16 cellular contexts compared by ENCODE assay signal in genomic region chr20:24545168-24545567, GRCh38.
DNase-seq lines count a peak whose midpoint lies in the region; ATAC-seq and TF ChIP-seq lines count a peak whose summit lies in the region.
"Had no signal": no experiment of that assay in that cellular context is flagged by ENCODE, and none has a peak within 500 bp of the region (broad histone marks: within the 10 kb centered on the region; RNA-seq: fewer than 3 reads in every experiment).

No MANE protein-coding gene starts in this region.

- H3K27ac ChIP-seq in heart right ventricle, result no peak overlapping the region
- no peak overlapping the region for H3K27ac ChIP-seq in esophagus muscularis mucosa (replicated peaks in 1 of 4)
- H3K27ac ChIP-seq in neuronal stem cell (replicated peaks; ENCODE audit: low read length), result no peak overlapping the region

- H3K4me3 Mint-ChIP-seq in activated CD8-positive, alpha-beta T cell treated with anti-CD3 and anti-CD28 coated beads, Interleukin-2, amount 10 ng/mL, durations not matched to agents 7 days and 5 days, result no peak overlapping the region
- H3K4me3 Mint-ChIP-seq: HFFc6 had no signal

- no peak overlapping the region for H2BK12ac ChIP-seq in neuronal stem cell (ENCODE audit: low read length)

- DNase-seq in heart right ventricle (peak in 1 of 2 donors; percentile 31), Right ventricle myocardium inferior (ENCODE audit: missing footprints) (no peak), esophagus muscularis mucosa (ENCODE audit: extremely low spot score) (peak; percentile 68), neuronal stem cell (ENCODE audit: low spot score) (no peak)
- DNase-seq in activated CD8-positive, alpha-beta T cell treated with anti-CD3 and anti-CD28 coated beads, Interleukin-2, amount 10 ng/mL, durations not matched to agents 7 days and 5 days, result no peak
- DNase-seq: C1 segment of cervical spinal cord; Calu3; CD4-positive, alpha-beta memory T cell; COR-L47; DMS53; DMS79 treated with DMSO at 0.1 percent for 48 hours; GF-D8; GOT3; HFFc6 had no signal

- WGBS in heart right ventricle, 2 donors, result 57 to 70% methylated on average over 11 of the region's 11 CpGs
- WGBS in esophagus muscularis mucosa, result 87% methylated on average over 11 of the region's 11 CpGs
- WGBS in neuronal stem cell (ENCODE audit: extremely low coverage in 2 of 2, insufficient read length in 2 of 2, insufficient replicate concordance in 1 of 2), 2 donors, result no CpG with 5 or more reads among the region's 11 CpGs

- H3K27me3 Mint-ChIP-seq in activated CD8-positive, alpha-beta T cell treated with anti-CD3 and anti-CD28 coated beads, Interleukin-2, amount 10 ng/mL, durations not matched to agents 7 days and 5 days (ENCODE audit: low read depth), result peaks cover 3% of the 10 kb centered on the region

- no peaks in the 10 kb centered on the region for H3K9me3 Mint-ChIP-seq in activated CD8-positive, alpha-beta T cell treated with anti-CD3 and anti-CD28 coated beads, Interleukin-2, amount 10 ng/mL, durations not matched to agents 7 days and 5 days (ENCODE audit: insufficient read depth)
- H3K9me3 Mint-ChIP-seq: HFFc6 had no signal

- H3K4me1 Mint-ChIP-seq in activated CD8-positive, alpha-beta T cell treated with anti-CD3 and anti-CD28 coated beads, Interleukin-2, amount 10 ng/mL, durations not matched to agents 7 days and 5 days (ENCODE audit: low read depth), result no peaks in the 10 kb centered on the region
- H3K4me1 Mint-ChIP-seq: CD4-positive, alpha-beta memory T cell had no signal

- H3K18ac ChIP-seq in neuronal stem cell (ENCODE audit: low read length), result peak overlapping the region; percentile 5

- H3K4me1 ChIP-seq in heart right ventricle (peaks cover 0 to 11% (median 0%) of the 10 kb centered on the region in 9 donors), esophagus muscularis mucosa (peaks cover 0 to 2% (median 0%) of the 10 kb centered on the region in 4 donors), neuronal stem cell (ENCODE audit: control insufficient read depth in 2 of 2, insufficient read depth in 1 of 2, low read depth in 1 of 2, low read length in 2 of 2) (no peaks in the 10 kb centered on the region)
- H3K4me1 ChIP-seq: HAP-1 had no signal

- no peak overlapping the region for H3K4me2 ChIP-seq in neuronal stem cell (ENCODE audit: insufficient read depth, low read length, poor library complexity, severe bottlenecking)

- TF ChIP-seq EP300 in esophagus muscularis mucosa (IDR thresholded peaks at IDR 0.05), result no peak

- no peak overlapping the region for H2AK5ac ChIP-seq in neuronal stem cell (ENCODE audit: low read depth, low read length)

- H2BK15ac ChIP-seq in neuronal stem cell (ENCODE audit: low read length), result no peak overlapping the region

- no peak overlapping the region for H3K14ac ChIP-seq in neuronal stem cell (ENCODE audit: low read length)

- TF ChIP-seq POLR2A in esophagus muscularis mucosa (IDR thresholded peaks at IDR 0.05; ENCODE audit: low read depth), result no peak

- H3K9ac ChIP-seq in neuronal stem cell (ENCODE audit: low read depth, low read length, poor library complexity), result no peak overlapping the region

- intact Hi-C loops in heart right ventricle (cut with DNase I), result no loop called here
- intact Hi-C loops in Right ventricle myocardium inferior (cut with DNase I), result no loop called here
- intact Hi-C loops in esophagus muscularis mucosa (cut with DNase I), result no loop called here

- H3K4me3 ChIP-seq in heart right ventricle (no peak overlapping the region), esophagus muscularis mucosa (no peak overlapping the region), neuronal stem cell (ENCODE audit: low read length in 2 of 2) (no peak overlapping the region)
- H3K4me3 ChIP-seq: HAP-1 had no signal

- POLR2A ChIA-PET in activated CD8-positive, alpha-beta T cell treated with anti-CD3 and anti-CD28 coated beads, Interleukin-2, amount 10 ng/mL, durations not matched to agents 7 days and 5 days (lab: Charles Lee), result no interaction called here

- CTCF ChIA-PET in activated CD8-positive, alpha-beta T cell treated with anti-CD3 and anti-CD28 coated beads, Interleukin-2, amount 10 ng/mL, durations not matched to agents 7 days and 5 days (lab: Charles Lee), result no interaction called here

- H3K9me3 ChIP-seq in heart right ventricle (peaks cover 0 to 8% (median 0%) of the 10 kb centered on the region in 11 donors), esophagus muscularis mucosa (peaks cover 0 to 16% (median 5%) of the 10 kb centered on the region in 4 donors), neuronal stem cell (replicated peaks in 1 of 2; ENCODE audit: control insufficient read depth in 2 of 2, insufficient read depth in 1 of 2, low read depth in 1 of 2, low read length in 2 of 2) (peaks cover 0 to 5% of the 10 kb centered on the region in 2 donors)
- H3K9me3 ChIP-seq: HAP-1 had no signal

- no peak overlapping the region for H2AFZ ChIP-seq in neuronal stem cell (ENCODE audit: low read length)

- H2BK5ac ChIP-seq in neuronal stem cell (ENCODE audit: low read length), result no peak overlapping the region

- no peak overlapping the region for H3K4ac ChIP-seq in neuronal stem cell (ENCODE audit: low read length)

- no peak overlapping the region for H4K8ac ChIP-seq in neuronal stem cell (ENCODE audit: low read depth, low read length)

- H4K91ac ChIP-seq in neuronal stem cell (ENCODE audit: low read depth, low read length, poor library complexity), result no peak overlapping the region

- H3K36me3 ChIP-seq in heart right ventricle (peaks cover 0 to 7% (median 0%) of the 10 kb centered on the region in 9 donors), esophagus muscularis mucosa (no peaks in the 10 kb centered on the region), neuronal stem cell (replicated peaks in 1 of 2; ENCODE audit: control insufficient read depth in 2 of 2, insufficient read depth in 2 of 2, low read length in 2 of 2) (peaks cover 0 to 2% of the 10 kb centered on the region in 2 donors)
- H3K36me3 ChIP-seq: HAP-1 had no signal

- TF ChIP-seq CTCF in heart right ventricle (IDR thresholded peaks at IDR 0.05), result no peak
- TF ChIP-seq CTCF in esophagus muscularis mucosa (IDR thresholded peaks at IDR 0.05), result no peak

- no peaks in the 10 kb centered on the region for H3K36me3 Mint-ChIP-seq in activated CD8-positive, alpha-beta T cell treated with anti-CD3 and anti-CD28 coated beads, Interleukin-2, amount 10 ng/mL, durations not matched to agents 7 days and 5 days (ENCODE audit: low read depth)
- H3K36me3 Mint-ChIP-seq: CD4-positive, alpha-beta memory T cell had no signal

- H3K27me3 ChIP-seq in heart right ventricle, result no peaks in the 10 kb centered on the region
- peaks cover 0 to 7% (median 0%) of the 10 kb centered on the region in 4 donors for H3K27me3 ChIP-seq in esophagus muscularis mucosa
- no peaks in the 10 kb centered on the region for H3K27me3 ChIP-seq in neuronal stem cell (ENCODE audit: control insufficient read depth in 3 of 3, insufficient read depth in 3 of 3, low read depth in 1 of 3, low read length in 3 of 3)

- no peak overlapping the region for H2BK120ac ChIP-seq in neuronal stem cell (ENCODE audit: low read depth, low read length)

- H3K27ac Mint-ChIP-seq in activated CD8-positive, alpha-beta T cell treated with anti-CD3 and anti-CD28 coated beads, Interleukin-2, amount 10 ng/mL, durations not matched to agents 7 days and 5 days, result no peak overlapping the region
- H3K27ac Mint-ChIP-seq: CD4-positive, alpha-beta memory T cell; HFFc6 had no signal

- ATAC-seq in heart right ventricle (peak in 7 of 8 donors; percentile 33 to 84 (median 70)), Right ventricle myocardium inferior (no peak), HG03097 (IDR thresholded peaks at IDR 0.05; ENCODE audit: low FRiP score, unreplicated experiment) (no peak)
- ATAC-seq in activated CD8-positive, alpha-beta T cell treated with anti-CD3 and anti-CD28 coated beads, Interleukin-2, amount 10 ng/mL, durations not matched to agents 7 days and 5 days, result no peak

- H3K79me1 ChIP-seq in neuronal stem cell (ENCODE audit: low read depth, low read length), result no peaks in the 10 kb centered on the region

- peak overlapping the region; percentile 22 for H3K23ac ChIP-seq in neuronal stem cell (ENCODE audit: low read depth, low read length, poor library complexity)

Comparison
In these comparisons a context has a peak if more than half of its experiments do, and no peak if none do; other contexts are left out.
1. ATAC-seq: peak in heart right ventricle (7 of 8); none in Right ventricle myocardium inferior (single experiment), activated CD8-positive, alpha-beta T cell treated with anti-CD3 and anti-CD28 coated beads, Interleukin-2, amount 10 ng/mL, durations not matched to agents 7 days and 5 days (single experiment) and HG03097 (single experiment).